Comparison of ENCODE assay signal across 1 cellular context in the genomic region with DNA sequence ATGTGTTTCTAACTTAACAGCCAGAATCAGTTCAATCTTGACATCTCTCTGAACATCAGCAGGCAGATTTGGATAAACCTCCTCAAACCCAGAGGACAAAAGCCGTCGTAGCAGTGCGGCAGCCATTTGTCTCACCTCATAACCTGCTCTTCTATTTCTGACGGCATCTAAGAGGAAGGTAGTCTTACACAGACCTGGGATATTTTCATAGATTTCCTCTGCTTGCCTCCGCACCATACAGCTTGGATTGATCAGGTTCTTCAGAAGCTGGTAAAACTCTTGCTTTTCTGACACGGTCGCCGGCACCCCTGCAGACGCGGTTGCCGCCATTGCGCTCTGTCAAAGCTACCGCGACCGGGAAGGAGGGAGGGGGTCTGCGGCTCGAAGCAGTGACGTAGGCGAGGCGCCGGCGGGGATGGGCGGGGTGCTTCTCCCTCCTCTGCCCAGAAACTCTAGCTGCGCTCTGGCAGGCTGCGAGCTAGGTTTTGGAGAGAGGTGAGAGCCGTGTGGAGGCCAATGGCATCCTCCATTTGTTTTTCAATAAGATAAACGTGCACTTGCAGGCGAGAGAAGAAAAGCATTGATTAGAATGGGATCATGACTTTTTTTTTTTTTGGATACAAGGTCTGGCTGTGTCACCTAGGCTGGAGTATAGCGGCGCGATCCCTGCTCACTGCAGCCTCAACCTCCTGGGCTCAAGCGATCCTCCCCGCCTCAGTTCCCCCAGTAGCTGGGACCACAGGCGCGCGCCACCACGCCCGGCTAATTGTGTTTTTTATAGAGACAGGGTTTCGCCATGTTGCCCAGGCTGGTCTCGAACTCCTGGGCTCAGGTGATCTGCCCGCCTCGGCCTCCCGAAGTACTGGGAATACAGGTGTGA.
TF ChIP-seq lines count a peak whose summit lies in the region.

A gene (minus strand): TSS at position 347 of the 880 bp plus-strand sequence. CDS start 17 bp downstream, at position 330.

TF ChIP-seq in K562, 482 proteins besides CTCF, POLR2A, EP300 and RAD21 (continued from another document and continues in another):
- TF ChIP-seq, protein P1, sequence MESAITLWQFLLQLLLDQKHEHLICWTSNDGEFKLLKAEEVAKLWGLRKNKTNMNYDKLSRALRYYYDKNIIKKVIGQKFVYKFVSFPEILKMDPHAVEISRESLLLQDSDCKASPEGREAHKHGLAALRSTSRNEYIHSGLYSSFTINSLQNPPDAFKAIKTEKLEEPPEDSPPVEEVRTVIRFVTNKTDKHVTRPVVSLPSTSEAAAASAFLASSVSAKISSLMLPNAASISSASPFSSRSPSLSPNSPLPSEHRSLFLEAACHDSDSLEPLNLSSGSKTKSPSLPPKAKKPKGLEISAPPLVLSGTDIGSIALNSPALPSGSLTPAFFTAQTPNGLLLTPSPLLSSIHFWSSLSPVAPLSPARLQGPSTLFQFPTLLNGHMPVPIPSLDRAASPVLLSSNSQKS (CRISPR knock-in tag; IDR thresholded peaks at IDR 0.05) = no peak
- no peak for TF ChIP-seq NR1H2 (CRISPR knock-in tag; IDR thresholded peaks at IDR 0.05)
- no peak for TF ChIP-seq MIER1 (IDR thresholded peaks at IDR 0.05; ENCODE audit: low read depth)
- TF ChIP-seq U2AF1 (optimal IDR thresholded peaks at IDR 0.05; ENCODE audit: low read depth, low read length) = no peak
- TF ChIP-seq, protein P2, sequence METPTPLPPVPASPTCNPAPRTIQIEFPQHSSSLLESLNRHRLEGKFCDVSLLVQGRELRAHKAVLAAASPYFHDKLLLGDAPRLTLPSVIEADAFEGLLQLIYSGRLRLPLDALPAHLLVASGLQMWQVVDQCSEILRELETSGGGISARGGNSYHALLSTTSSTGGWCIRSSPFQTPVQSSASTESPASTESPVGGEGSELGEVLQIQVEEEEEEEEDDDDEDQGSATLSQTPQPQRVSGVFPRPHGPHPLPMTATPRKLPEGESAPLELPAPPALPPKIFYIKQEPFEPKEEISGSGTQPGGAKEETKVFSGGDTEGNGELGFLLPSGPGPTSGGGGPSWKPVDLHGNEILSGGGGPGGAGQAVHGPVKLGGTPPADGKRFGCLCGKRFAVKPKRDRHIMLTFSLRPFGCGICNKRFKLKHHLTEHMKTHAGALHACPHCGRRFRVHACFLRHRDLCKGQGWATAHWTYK (CRISPR knock-in tag; IDR thresholded peaks at IDR 0.05) = no peak
- TF ChIP-seq, protein P3, sequence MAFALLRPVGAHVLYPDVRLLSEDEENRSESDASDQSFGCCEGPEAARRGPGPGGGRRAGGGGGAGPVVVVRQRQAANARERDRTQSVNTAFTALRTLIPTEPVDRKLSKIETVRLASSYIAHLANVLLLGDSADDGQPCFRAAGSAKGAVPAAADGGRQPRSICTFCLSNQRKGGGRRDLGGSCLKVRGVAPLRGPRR (CRISPR knock-in tag; IDR thresholded peaks at IDR 0.05) = no peak
- TF ChIP-seq STAT5B (CRISPR knock-in tag; IDR thresholded peaks at IDR 0.05) = no peak
- TF ChIP-seq, protein P4, sequence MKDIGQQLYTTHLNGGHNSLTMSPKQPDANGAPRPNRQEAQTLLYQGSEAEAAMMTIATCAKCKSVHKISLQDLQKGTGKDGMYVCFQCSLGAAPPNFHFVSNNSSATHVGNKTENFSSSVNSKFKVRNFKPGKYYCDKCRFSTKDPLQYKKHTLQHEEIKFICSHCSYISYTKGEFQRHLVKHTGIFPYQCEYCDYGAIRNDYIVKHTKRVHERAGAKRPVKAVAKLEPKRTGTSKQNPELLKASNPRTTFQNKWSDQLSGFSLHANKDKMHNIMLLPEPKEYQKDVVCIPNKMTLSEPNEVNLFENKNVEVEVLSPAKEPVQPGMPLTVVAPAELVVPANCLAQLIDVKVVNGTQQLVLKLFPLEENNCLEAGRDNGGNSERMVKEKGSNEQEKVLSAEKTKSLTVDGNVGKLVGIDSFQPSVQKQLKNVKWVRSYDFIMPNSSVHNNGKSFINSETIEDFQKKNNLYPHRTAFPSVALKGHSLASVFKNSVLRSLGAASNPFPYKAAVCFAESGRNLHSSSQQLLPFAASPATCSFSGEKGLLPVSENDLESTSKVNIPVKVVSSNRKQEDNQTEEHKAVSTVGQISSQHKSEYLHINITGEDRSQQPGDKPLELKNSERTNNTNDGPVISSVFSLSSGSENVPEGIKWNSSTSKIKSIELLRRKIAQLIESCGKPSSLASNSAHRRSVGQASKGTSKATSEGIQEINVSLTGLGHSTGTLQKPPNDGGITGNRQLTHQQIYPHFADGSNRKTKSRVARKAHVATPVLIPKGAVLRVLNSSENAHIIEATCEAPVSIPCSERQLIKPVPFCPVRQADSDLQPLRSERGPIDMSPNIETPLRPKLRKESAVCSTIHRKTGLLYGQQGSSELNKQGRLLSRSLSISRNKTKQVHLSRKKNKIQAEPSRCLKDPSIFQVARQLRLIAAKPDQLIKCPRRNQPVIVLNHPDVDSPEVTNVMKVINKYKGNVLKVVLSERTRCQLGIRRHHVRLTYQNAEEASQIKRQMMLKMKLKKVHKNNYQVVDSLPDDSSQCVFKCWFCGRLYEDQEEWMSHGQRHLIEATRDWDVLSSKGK (CRISPR knock-in tag; IDR thresholded peaks at IDR 0.05) = no peak
- TF ChIP-seq, protein P5, sequence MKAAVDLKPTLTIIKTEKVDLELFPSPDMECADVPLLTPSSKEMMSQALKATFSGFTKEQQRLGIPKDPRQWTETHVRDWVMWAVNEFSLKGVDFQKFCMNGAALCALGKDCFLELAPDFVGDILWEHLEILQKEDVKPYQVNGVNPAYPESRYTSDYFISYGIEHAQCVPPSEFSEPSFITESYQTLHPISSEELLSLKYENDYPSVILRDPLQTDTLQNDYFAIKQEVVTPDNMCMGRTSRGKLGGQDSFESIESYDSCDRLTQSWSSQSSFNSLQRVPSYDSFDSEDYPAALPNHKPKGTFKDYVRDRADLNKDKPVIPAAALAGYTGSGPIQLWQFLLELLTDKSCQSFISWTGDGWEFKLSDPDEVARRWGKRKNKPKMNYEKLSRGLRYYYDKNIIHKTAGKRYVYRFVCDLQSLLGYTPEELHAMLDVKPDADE (conservative IDR thresholded peaks at IDR 0.05; ENCODE audit: control insufficient read depth, low read depth, low read length) = 0 out of 2 replicates have a peak, but pooled peaks have one; percentile 56
- no peak for TF ChIP-seq ZNF778 (CRISPR knock-in tag; IDR thresholded peaks at IDR 0.05)
- TF ChIP-seq SMARCB1 (IDR thresholded peaks at IDR 0.05; ENCODE audit: insufficient read length, low read depth) = no peak
- no peak for TF ChIP-seq SRF (CRISPR knock-in tag; IDR thresholded peaks at IDR 0.05)
- TF ChIP-seq, protein P6, sequence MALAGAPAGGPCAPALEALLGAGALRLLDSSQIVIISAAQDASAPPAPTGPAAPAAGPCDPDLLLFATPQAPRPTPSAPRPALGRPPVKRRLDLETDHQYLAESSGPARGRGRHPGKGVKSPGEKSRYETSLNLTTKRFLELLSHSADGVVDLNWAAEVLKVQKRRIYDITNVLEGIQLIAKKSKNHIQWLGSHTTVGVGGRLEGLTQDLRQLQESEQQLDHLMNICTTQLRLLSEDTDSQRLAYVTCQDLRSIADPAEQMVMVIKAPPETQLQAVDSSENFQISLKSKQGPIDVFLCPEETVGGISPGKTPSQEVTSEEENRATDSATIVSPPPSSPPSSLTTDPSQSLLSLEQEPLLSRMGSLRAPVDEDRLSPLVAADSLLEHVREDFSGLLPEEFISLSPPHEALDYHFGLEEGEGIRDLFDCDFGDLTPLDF (CRISPR knock-in tag; IDR thresholded peaks at IDR 0.05) = no peak
- no peak for TF ChIP-seq HDGF (IDR thresholded peaks at IDR 0.05)
- TF ChIP-seq PCBP1 (IDR thresholded peaks at IDR 0.05; ENCODE audit: low read depth, low read length, poor library complexity, severe bottlenecking) = no peak
- TF ChIP-seq ZC3H4 (CRISPR knock-in tag; IDR thresholded peaks at IDR 0.05; ENCODE audit: borderline replicate concordance) = no peak
- no peak for TF ChIP-seq HDAC8 (tag; IDR thresholded peaks at IDR 0.05)
- 0 out of 2 replicates have a peak, but pooled peaks have one; percentile 27 for TF ChIP-seq TOE1 (IDR thresholded peaks at IDR 0.05; ENCODE audit: borderline replicate concordance)
- no peak for TF ChIP-seq TOE1 (CRISPR knock-in tag; IDR thresholded peaks at IDR 0.05; ENCODE audit: borderline replicate concordance, low read depth)
- TF ChIP-seq, protein P7, sequence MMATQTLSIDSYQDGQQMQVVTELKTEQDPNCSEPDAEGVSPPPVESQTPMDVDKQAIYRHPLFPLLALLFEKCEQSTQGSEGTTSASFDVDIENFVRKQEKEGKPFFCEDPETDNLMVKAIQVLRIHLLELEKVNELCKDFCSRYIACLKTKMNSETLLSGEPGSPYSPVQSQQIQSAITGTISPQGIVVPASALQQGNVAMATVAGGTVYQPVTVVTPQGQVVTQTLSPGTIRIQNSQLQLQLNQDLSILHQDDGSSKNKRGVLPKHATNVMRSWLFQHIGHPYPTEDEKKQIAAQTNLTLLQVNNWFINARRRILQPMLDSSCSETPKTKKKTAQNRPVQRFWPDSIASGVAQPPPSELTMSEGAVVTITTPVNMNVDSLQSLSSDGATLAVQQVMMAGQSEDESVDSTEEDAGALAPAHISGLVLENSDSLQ (IDR thresholded peaks at IDR 0.05) = no peak
- no peak for TF ChIP-seq RCOR1 (IDR thresholded peaks at IDR 0.05; ENCODE audit: borderline replicate concordance in 1 of 2, low read depth in 2 of 2, low read length in 2 of 2)
- no peak for TF ChIP-seq ZNF311 (CRISPR knock-in tag; IDR thresholded peaks at IDR 0.05)
- peak; percentile 84 for TF ChIP-seq HCFC1 (IDR thresholded peaks at IDR 0.05; ENCODE audit: low read depth, low read length)
- TF ChIP-seq SOX6 (IDR thresholded peaks at IDR 0.05) = 0 out of 2 replicates have a peak, but pooled peaks have one; percentile 30
- no peak for TF ChIP-seq CC2D1A (IDR thresholded peaks at IDR 0.05)
- TF ChIP-seq, protein P8, sequence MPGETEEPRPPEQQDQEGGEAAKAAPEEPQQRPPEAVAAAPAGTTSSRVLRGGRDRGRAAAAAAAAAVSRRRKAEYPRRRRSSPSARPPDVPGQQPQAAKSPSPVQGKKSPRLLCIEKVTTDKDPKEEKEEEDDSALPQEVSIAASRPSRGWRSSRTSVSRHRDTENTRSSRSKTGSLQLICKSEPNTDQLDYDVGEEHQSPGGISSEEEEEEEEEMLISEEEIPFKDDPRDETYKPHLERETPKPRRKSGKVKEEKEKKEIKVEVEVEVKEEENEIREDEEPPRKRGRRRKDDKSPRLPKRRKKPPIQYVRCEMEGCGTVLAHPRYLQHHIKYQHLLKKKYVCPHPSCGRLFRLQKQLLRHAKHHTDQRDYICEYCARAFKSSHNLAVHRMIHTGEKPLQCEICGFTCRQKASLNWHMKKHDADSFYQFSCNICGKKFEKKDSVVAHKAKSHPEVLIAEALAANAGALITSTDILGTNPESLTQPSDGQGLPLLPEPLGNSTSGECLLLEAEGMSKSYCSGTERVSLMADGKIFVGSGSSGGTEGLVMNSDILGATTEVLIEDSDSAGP (CRISPR knock-in tag; IDR thresholded peaks at IDR 0.05) = no peak
- 0 out of 2 replicates have a peak, but pooled peaks have one; percentile 3 for TF ChIP-seq NFE2 (IDR thresholded peaks at IDR 0.05; ENCODE audit: low read depth)
- TF ChIP-seq CCAR2 (IDR thresholded peaks at IDR 0.05; ENCODE audit: low read depth, low read length) = no peak
- TF ChIP-seq, protein P9, sequence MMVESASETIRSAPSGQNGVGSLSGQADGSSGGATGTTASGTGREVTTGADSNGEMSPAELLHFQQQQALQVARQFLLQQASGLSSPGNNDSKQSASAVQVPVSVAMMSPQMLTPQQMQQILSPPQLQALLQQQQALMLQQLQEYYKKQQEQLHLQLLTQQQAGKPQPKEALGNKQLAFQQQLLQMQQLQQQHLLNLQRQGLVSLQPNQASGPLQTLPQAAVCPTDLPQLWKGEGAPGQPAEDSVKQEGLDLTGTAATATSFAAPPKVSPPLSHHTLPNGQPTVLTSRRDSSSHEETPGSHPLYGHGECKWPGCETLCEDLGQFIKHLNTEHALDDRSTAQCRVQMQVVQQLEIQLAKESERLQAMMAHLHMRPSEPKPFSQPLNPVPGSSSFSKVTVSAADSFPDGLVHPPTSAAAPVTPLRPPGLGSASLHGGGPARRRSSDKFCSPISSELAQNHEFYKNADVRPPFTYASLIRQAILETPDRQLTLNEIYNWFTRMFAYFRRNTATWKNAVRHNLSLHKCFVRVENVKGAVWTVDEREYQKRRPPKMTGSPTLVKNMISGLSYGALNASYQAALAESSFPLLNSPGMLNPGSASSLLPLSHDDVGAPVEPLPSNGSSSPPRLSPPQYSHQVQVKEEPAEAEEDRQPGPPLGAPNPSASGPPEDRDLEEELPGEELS (CRISPR knock-in tag; IDR thresholded peaks at IDR 0.05; ENCODE audit: borderline replicate concordance) = no peak
- TF ChIP-seq, protein P10, sequence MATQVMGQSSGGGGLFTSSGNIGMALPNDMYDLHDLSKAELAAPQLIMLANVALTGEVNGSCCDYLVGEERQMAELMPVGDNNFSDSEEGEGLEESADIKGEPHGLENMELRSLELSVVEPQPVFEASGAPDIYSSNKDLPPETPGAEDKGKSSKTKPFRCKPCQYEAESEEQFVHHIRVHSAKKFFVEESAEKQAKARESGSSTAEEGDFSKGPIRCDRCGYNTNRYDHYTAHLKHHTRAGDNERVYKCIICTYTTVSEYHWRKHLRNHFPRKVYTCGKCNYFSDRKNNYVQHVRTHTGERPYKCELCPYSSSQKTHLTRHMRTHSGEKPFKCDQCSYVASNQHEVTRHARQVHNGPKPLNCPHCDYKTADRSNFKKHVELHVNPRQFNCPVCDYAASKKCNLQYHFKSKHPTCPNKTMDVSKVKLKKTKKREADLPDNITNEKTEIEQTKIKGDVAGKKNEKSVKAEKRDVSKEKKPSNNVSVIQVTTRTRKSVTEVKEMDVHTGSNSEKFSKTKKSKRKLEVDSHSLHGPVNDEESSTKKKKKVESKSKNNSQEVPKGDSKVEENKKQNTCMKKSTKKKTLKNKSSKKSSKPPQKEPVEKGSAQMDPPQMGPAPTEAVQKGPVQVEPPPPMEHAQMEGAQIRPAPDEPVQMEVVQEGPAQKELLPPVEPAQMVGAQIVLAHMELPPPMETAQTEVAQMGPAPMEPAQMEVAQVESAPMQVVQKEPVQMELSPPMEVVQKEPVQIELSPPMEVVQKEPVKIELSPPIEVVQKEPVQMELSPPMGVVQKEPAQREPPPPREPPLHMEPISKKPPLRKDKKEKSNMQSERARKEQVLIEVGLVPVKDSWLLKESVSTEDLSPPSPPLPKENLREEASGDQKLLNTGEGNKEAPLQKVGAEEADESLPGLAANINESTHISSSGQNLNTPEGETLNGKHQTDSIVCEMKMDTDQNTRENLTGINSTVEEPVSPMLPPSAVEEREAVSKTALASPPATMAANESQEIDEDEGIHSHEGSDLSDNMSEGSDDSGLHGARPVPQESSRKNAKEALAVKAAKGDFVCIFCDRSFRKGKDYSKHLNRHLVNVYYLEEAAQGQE (CRISPR knock-in tag; IDR thresholded peaks at IDR 0.05; ENCODE audit: low read depth) = no peak
